In the genomic region with DNA sequence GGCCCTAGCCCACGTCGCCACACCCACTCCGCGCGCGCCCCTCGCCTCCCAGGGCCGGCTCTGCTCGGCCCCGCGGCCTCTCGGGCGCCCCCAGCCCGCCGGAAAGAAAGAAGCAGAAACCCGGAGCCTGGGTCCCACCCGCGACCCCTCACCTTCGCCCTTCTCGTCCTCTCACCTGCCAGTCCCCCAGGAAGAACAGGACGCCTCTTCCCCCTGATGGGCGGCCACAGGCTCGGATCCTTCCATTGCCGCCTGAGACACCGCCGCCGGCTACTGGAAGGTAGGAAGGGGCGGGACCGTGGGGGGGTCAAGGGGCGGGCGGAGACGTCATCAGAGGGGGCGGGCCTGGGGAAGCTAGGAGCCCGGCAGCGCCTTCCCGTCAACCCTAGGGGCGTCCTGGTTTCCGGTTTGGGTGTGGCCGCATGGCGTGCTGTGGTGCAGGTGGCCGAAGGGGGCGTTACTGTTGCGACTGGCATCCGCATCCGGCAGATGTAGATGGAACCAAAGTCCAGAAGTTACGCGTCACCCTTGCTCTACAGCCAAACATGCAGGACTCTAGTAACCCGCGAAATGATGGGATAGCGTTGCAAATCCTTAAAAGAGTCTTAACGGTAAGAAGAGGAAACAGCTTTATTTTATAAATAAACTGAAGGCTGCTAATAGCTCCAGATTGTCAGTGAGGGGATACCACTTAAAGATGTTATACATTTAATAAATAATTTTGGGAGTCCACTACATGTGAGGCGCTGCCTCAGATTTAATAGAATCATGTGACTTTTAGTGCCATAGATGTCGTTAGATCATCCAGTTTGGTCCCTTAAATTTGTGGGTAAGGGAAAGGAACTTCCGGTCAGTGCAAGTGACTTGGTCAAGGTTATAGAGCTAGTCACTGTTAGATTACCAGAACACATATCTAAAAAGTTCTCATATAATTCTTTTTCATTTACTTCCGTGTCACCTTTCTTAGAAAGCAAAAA, we compare ENCODE assay signal across 8 cellular contexts. TPM values are rescaled to one million over a fixed set of nuclear protein-coding genes. Genes with fewer than 3 reads are reported as not detected.
DNase-seq lines count a peak whose midpoint lies in the region; ATAC-seq, FAIRE-seq and TF ChIP-seq lines count a peak whose summit lies in the region.

A gene (minus strand): TSS at position 282 of the 977 bp plus-strand sequence. CDS start 36 bp downstream, at position 246.

- in situ Hi-C loops in HepG2 (cut with HindIII; ENCODE audit: extremely low pct_ligation_motif_present, low pct_unique_long_range_greater_than_20kb), result no loop called here

- POLR2A ChIA-PET in CD4-positive, alpha-beta T cell (lab: Charles Lee), result interaction anchor here (0.7 to 3.1 kb wide), 7 partner anchors 18 to 156 kb away, joined by 3 to 40 read pairs (median 3); a partner anchor contains a TSS
- POLR2A ChIA-PET in HepG2 (lab: Yijun Ruan, JAX), result interaction anchor here (0.7 to 1.4 kb wide), 4 partner anchors 8 to 156 kb away, joined by 3 to 4 read pairs (median 4); a partner anchor contains a TSS

- H3K27ac Mint-ChIP-seq in CD4-positive, alpha-beta T cell, result peak within 1 kb of the TSS; percentile 93

- peaks cover 74% of the 10 kb centered on the region for H3K4me1 Mint-ChIP-seq in CD4-positive, alpha-beta T cell (ENCODE audit: low read depth)

- ATAC-seq in CD4-positive, alpha-beta T cell (ENCODE audit: poor library complexity), result peak; percentile 96
- peak; percentile 99 for ATAC-seq in GM19397 (IDR thresholded peaks at IDR 0.05; ENCODE audit: unreplicated experiment)
- ATAC-seq in HG03571 (IDR thresholded peaks at IDR 0.05; ENCODE audit: unreplicated experiment), result peak; percentile 98
- ATAC-seq in HepG2, result peak; percentile 97

- peak within 1 kb of the TSS; percentile 83 for H3K9ac ChIP-seq in HepG2 (ENCODE audit: insufficient read depth, low read depth, low read length)

- no peaks in the 10 kb centered on the region for H3K9me3 ChIP-seq in CD4-positive, alpha-beta T cell (ENCODE audit: control insufficient read depth, low read length)
- H3K9me3 ChIP-seq in HepG2 (ENCODE audit: low read length), result no peaks in the 10 kb centered on the region

- peak within 1 kb of the TSS; percentile 87 to 89 (median 88) for H3K4me3 ChIP-seq in HepG2 (replicated peaks in 1 of 3; ENCODE audit: insufficient read depth in 1 of 3, low read depth in 2 of 3, low read length in 3 of 3)

- TF ChIP-seq RAD21 in HepG2 (CRISPR knock-in tag; IDR thresholded peaks at IDR 0.05), result peak; percentile 18; the same call in 1 of the 2 replicates

- peak; percentile 89 to 94 (median 92) for DNase-seq in CD4-positive, alpha-beta T cell
- DNase-seq in NCI-H774 (lab: John Stamatoyannopoulos, UW) (peak; percentile 89), dermis blood vessel endothelial cell (peak; percentile 98), HepG2 (ENCODE audit: low spot score) (peak; percentile 96)
- DNase-seq in activated CD4-positive, alpha-beta T cell treated with anti-CD3 and anti-CD28 coated beads, Interleukin-2, amount 50 U/mL, for 4 hours, result peak; percentile 94
- DNase-seq in stimulated activated CD4-positive, alpha-beta T cell treated with anti-CD3 and anti-CD28 coated beads, Interleukin-4, amount 100 ng/mL, for 1 hour, result peak; percentile 94

- no peaks in the 10 kb centered on the region for H3K27me3 Mint-ChIP-seq in CD4-positive, alpha-beta T cell

- H3K79me2 ChIP-seq in HepG2 (ENCODE audit: insufficient read depth, low read length), result peaks cover 81% of the 10 kb centered on the region

- H3K4me3 Mint-ChIP-seq in CD4-positive, alpha-beta T cell, result peak within 1 kb of the TSS; percentile 97

- H3K27ac ChIP-seq in CD4-positive, alpha-beta T cell (ENCODE audit: low read depth, low read length), result peak within 1 kb of the TSS; percentile 66
- peak within 1 kb of the TSS; percentile 84 for H3K27ac ChIP-seq in HepG2 (ENCODE audit: extremely low read length, insufficient read depth, low read length)

- intact Hi-C loops in CD4-positive, alpha-beta T cell (cut with DNase I, micrococcal nuclease), result loop anchor here in 1 of 2 experiments (2.0 kb wide), 1 partner anchor 156 kb away; a partner anchor contains a TSS
- intact Hi-C loops in HepG2 (cut with micrococcal nuclease; ENCODE audit: unreplicated experiment), result loop anchor here (2.0 to 5.0 kb wide), 3 partner anchors 16 to 154 kb away; a partner anchor contains a TSS

- FAIRE-seq in HepG2 (lab: Jason Lieb, UNC), result peak; percentile 91

- peak; percentile 62 for TF ChIP-seq CTCF in CD4-positive, alpha-beta T cell (IDR thresholded peaks at IDR 0.05)
- TF ChIP-seq CTCF in HepG2 (CRISPR knock-in tag; IDR thresholded peaks at IDR 0.05), result peak; percentile 50

- H3K36me3 Mint-ChIP-seq in CD4-positive, alpha-beta T cell (ENCODE audit: low read depth), result peaks cover 66% of the 10 kb centered on the region

- CTCF ChIA-PET in CD4-positive, alpha-beta T cell (lab: Charles Lee), result interaction anchor here (1.0 to 1.7 kb wide), 5 partner anchors 44 to 166 kb away, joined by 3 to 8 read pairs (median 3); a partner anchor contains a TSS
- CTCF ChIA-PET in HepG2 (lab: Yijun Ruan, JAX; ENCODE audit: low intra/inter-chr PET ratio, low total read pairs), result no interaction called here

- no peak within 1 kb of the TSS for H2AFZ ChIP-seq in HepG2 (ENCODE audit: low read length)

- WGBS in HepG2 (ENCODE audit: low lambda C conversion rate), result under 1% methylated on average over 12 of the region's 55 CpGs

- TSS peak; percentile 86 for BruUV-seq in HepG2 (replicated peaks; lab: Mats Ljungman, UMichigan)

- TF ChIP-seq POLR2A in HepG2 (IDR thresholded peaks at IDR 0.05; ENCODE audit: insufficient read depth in 1 of 2, low read depth in 2 of 2, low read length in 2 of 2), result peak; percentile 86 to 89

- H3K9me3 Mint-ChIP-seq in CD4-positive, alpha-beta T cell, result no peaks in the 10 kb centered on the region

- H3K4me2 ChIP-seq in HepG2 (ENCODE audit: low read depth, low read length), result peak within 1 kb of the TSS; percentile 81

- TF ChIP-seq EP300 in HepG2 (IDR thresholded peaks at IDR 0.05; ENCODE audit: low read depth in 2 of 2, low read length in 2 of 2) (peak in 1 of 2 experiments; percentile 40; a peak in 1 of 4 replicates), HepG2 (CRISPR knock-in tag; IDR thresholded peaks at IDR 0.05; ENCODE audit: borderline replicate concordance) (no peak)

- H3K36me3 ChIP-seq in HepG2 (replicated peaks in 1 of 2; ENCODE audit: control insufficient read depth in 1 of 2, insufficient read depth in 2 of 2, low read length in 2 of 2), result peaks cover 0 to under 1% of the 10 kb centered on the region in 2 experiments; a peak in 1 of 5 replicates

- peaks cover 5% of the 10 kb centered on the region; the same call in 1 of the 2 replicates for H4K20me1 ChIP-seq in HepG2 (ENCODE audit: insufficient read depth, low read length)

- H3K27me3 ChIP-seq in CD4-positive, alpha-beta T cell (ENCODE audit: control insufficient read depth, insufficient read depth, low read length), result no peaks in the 10 kb centered on the region
- H3K27me3 ChIP-seq in HepG2 (ENCODE audit: control insufficient read depth in 1 of 2, insufficient read depth in 2 of 2, low read length in 2 of 2), result no peaks in the 10 kb centered on the region

- H3K4me1 ChIP-seq in HepG2 (ENCODE audit: insufficient read depth, low read length), result peaks cover 63% of the 10 kb centered on the region

TF ChIP-seq in HepG2, 621 proteins besides CTCF, POLR2A, EP300 and RAD21 (continues in another document):
- TF ChIP-seq ATF7 (IDR thresholded peaks at IDR 0.05), result 0 out of 2 replicates have a peak, but pooled peaks have one; percentile 4
- peak; percentile 64; the same call in 1 of the 2 replicates for TF ChIP-seq ATF7 (CRISPR knock-in tag; IDR thresholded peaks at IDR 0.05)

RNA-seq across cellular contexts. Expression of the gene that starts here (rescaled TPM):
- total RNA-seq in CD4-positive, alpha-beta T cell, result 10 to 100 TPM; 33.4 to 45.5 TPM
- total RNA-seq in dermis blood vessel endothelial cell, result 224 and 262 TPM in 2 replicates
- 75.4 and 153 TPM in 2 replicates for total RNA-seq in HepG2 (2016; rRNA removed; fragmentation: Illumina TruSeq; extraction: Trizol)
- 4.5 TPM in 2 replicates for total RNA-seq in HepG2 (2016; cell fraction: cytosol; rRNA removed; fragmentation: Illumina TruSeq; extraction: Trizol; ENCODE audit: low read depth)
- 73.9 and 131 TPM in 2 replicates for total RNA-seq in HepG2 (2016; cell fraction: insoluble cytoplasmic fraction; rRNA removed; fragmentation: Illumina TruSeq; extraction: Trizol)
- 12.0 and 16.0 TPM in 2 replicates for total RNA-seq in HepG2 (2016; cell fraction: membrane; rRNA removed; fragmentation: Illumina TruSeq; extraction: Trizol)
- total RNA-seq in HepG2 (2016; cell fraction: nucleus; rRNA removed; fragmentation: Illumina TruSeq; extraction: Trizol), result 65.0 and 67.0 TPM in 2 replicates
- 25.6 and 33.3 TPM in 2 replicates for polyA plus RNA-seq in HepG2 (2011; rRNA removed)
- 21.1 and 24.7 TPM in 2 replicates for polyA plus RNA-seq in HepG2 (2011; cell fraction: cytosol; rRNA removed)
- polyA plus RNA-seq in HepG2 (2011; cell fraction: nucleus; rRNA removed), result 53.3 and 61.9 TPM in 2 replicates
- polyA plus RNA-seq in HepG2 (2012), result 21.2 and 31.8 TPM in 2 replicates
- 0.36 and 0.42 TPM in 2 replicates for polyA plus RNA-seq in HepG2 (2016; cell fraction: cytosol; fragmentation: Illumina TruSeq; extraction: Trizol; ENCODE audit: low read depth)
- 30.7 and 31.3 TPM in 2 replicates for polyA plus RNA-seq in HepG2 (2016; cell fraction: insoluble cytoplasmic fraction; fragmentation: Illumina TruSeq; extraction: Trizol; ENCODE audit: low read depth)
- 1.7 and 1.8 TPM in 2 replicates for polyA plus RNA-seq in HepG2 (2016; cell fraction: membrane; fragmentation: Illumina TruSeq; extraction: Trizol; ENCODE audit: low read depth)
- polyA plus RNA-seq in HepG2 (2016; cell fraction: nucleus; fragmentation: Illumina TruSeq; extraction: Trizol; ENCODE audit: insufficient read depth, low read depth), result 40.8 and 51.8 TPM in 2 replicates
- polyA minus RNA-seq in HepG2 (2011; rRNA and poly(A)+ RNA removed; ENCODE audit: low replicate concordance), result 23.8 and 28.1 TPM in 2 replicates
- 87.0 and 107 TPM in 2 replicates for polyA minus RNA-seq in HepG2 (2011; cell fraction: cytosol; rRNA and poly(A)+ RNA removed)
- 150 and 178 TPM in 2 replicates for polyA minus RNA-seq in HepG2 (2011; cell fraction: nucleus; rRNA and poly(A)+ RNA removed)

Comparison
In these comparisons a context has a peak if more than half of its experiments do, and no peak if none do; other contexts are left out.
1. Peak in every context shown above with its lines: DNase-seq, ATAC-seq, H3K4me3 ChIP-seq and H3K27ac ChIP-seq.